2 cellular contexts compared by ENCODE assay signal in the genomic region with DNA sequence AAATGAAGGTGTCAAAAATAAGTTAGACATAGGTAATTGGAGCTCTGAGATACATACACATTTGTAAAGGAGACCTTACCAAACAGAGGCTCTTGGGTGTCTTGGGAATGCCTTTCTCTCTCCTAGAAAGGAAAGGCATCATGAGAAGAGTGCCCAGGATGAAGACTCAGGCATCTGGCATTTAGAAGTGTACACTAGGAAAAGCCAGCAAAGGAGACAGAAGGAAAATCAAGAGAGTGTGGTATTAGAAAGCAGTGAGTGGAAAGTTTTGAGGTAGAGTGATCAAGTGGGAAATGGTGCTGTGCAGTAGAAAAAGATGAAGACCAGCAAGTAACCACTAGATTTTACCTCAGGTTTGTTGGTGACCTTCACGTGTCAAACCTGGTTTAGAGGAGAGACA.
TF ChIP-seq lines count a peak whose summit lies in the region.

No MANE protein-coding gene starts in this region.

TF ChIP-seq in A549, 52 proteins besides CTCF, POLR2A, EP300 and RAD21:
- TF ChIP-seq JUN (IDR thresholded peaks at IDR 0.05) (no peak), FOSB (CRISPR knock-in tag; IDR thresholded peaks at IDR 0.05) (no peak), TFCP2L1 (CRISPR knock-in tag; IDR thresholded peaks at IDR 0.05) (no peak)

TF ChIP-seq in IMR-90, 13 proteins besides CTCF, POLR2A, EP300 and RAD21:
- TF ChIP-seq CHD1 (IDR thresholded peaks at IDR 0.05; ENCODE audit: low read depth, low read length) (no peak), RFX5 (IDR thresholded peaks at IDR 0.05; ENCODE audit: low read depth, low read length) (no peak), MXI1 (IDR thresholded peaks at IDR 0.05; ENCODE audit: borderline replicate concordance, low read depth, low read length) (no peak), MAZ (IDR thresholded peaks at IDR 0.05; ENCODE audit: borderline replicate concordance, low read depth, low read length) (no peak), NFE2L2 (IDR thresholded peaks at IDR 0.05; ENCODE audit: low read depth, low read length) (no peak), RCOR1 (IDR thresholded peaks at IDR 0.05; ENCODE audit: insufficient replicate concordance, low read length) (no peak), MAFK (IDR thresholded peaks at IDR 0.05; ENCODE audit: low read depth, low read length) (no peak), BHLHE40 (IDR thresholded peaks at IDR 0.05; ENCODE audit: low read depth, low read length) (no peak), SMC3 (IDR thresholded peaks at IDR 0.05; ENCODE audit: low read depth, low read length) (no peak), CEBPB (IDR thresholded peaks at IDR 0.05; ENCODE audit: low read depth, low read length) (no peak), FOS (IDR thresholded peaks at IDR 0.05; ENCODE audit: low read depth, low read length) (no peak)
- TF ChIP-seq, protein P1, sequence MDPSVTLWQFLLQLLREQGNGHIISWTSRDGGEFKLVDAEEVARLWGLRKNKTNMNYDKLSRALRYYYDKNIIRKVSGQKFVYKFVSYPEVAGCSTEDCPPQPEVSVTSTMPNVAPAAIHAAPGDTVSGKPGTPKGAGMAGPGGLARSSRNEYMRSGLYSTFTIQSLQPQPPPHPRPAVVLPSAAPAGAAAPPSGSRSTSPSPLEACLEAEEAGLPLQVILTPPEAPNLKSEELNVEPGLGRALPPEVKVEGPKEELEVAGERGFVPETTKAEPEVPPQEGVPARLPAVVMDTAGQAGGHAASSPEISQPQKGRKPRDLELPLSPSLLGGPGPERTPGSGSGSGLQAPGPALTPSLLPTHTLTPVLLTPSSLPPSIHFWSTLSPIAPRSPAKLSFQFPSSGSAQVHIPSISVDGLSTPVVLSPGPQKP (IDR thresholded peaks at IDR 0.05; ENCODE audit: borderline replicate concordance, low read depth, low read length) = no peak
- TF ChIP-seq, protein P2, sequence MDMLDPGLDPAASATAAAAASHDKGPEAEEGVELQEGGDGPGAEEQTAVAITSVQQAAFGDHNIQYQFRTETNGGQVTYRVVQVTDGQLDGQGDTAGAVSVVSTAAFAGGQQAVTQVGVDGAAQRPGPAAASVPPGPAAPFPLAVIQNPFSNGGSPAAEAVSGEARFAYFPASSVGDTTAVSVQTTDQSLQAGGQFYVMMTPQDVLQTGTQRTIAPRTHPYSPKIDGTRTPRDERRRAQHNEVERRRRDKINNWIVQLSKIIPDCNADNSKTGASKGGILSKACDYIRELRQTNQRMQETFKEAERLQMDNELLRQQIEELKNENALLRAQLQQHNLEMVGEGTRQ (IDR thresholded peaks at IDR 0.05; ENCODE audit: low read depth, low read length) = no peak
